In the genomic region with DNA sequence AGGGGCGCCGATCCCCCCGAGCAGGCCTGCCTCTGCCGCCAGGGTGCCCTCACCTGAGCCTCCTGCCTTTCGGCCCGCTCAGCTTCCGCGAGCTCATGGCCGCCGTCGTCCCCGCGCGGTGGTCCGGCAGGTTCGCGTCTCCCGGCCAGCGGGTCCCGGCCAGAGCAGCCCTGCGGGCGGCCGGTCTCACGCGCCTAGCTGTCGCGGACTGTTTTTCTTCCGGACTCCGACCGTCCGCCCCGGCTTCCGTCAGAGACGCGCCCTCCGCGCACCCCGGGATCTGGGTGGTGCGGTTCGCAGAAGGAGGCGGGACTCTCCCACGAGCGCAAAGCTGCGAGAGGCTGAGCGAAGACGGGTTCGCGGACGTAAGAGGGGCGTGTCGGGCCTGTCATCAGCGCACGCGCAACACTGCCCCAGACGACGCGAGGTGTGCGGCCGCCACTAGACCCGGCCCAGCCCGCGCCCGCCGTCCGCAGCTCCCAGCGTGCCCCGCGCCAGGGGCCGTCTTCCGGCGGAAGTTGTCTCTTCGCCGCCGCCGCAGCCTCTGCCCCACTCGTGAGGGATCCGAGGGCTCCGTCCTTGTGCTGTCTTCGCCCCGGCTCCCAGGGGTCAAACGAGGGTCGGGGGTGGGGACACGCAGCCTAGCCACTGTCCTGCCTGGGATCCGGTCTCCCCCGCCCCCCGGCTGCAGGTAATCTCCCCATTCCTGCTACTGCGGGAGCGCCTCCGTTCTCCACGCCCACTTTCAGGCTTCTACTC, we compare ENCODE assay signal across 8 cellular contexts.
DNase-seq lines count a peak whose midpoint lies in the region; ATAC-seq and TF ChIP-seq lines count a peak whose summit lies in the region.

A gene (minus strand): TSS at position 210 of the 759 bp plus-strand sequence. CDS start 113 bp downstream, at position 97.

- ATAC-seq in GM19023 (IDR thresholded peaks at IDR 0.05; ENCODE audit: unreplicated experiment) = peak; percentile 91
- ATAC-seq in HG03280 (IDR thresholded peaks at IDR 0.05; ENCODE audit: unreplicated experiment) = peak; percentile 91
- peak; percentile 94 for ATAC-seq in central memory CD8-positive, alpha-beta T cell (replicated peaks; ENCODE audit: extremely low read depth, poor library complexity, severe bottlenecking)

- peak; percentile 98 for DNase-seq in AG10803 (ENCODE audit: low read depth)
- DNase-seq in NCI-H345 treated with DMSO at 0.1 percent for 48 hours (lab: John Stamatoyannopoulos, UW; ENCODE audit: unreplicated experiment) = peak; percentile 85
- peak; percentile 95 for DNase-seq in activated CD4-positive, CD25-positive, alpha-beta regulatory T cell treated with anti-CD3 and anti-CD28 coated beads, Interleukin-2, amount 50 U/mL, for 16 hours (ENCODE audit: low read depth, low spot score)
- peak; percentile 92 to 97 for DNase-seq in central memory CD8-positive, alpha-beta T cell (ENCODE audit: low spot score in 2 of 2)
- DNase-seq in iris pigment epithelial cell (ENCODE audit: low read depth) = peak; percentile 99
- DNase-seq in stimulated activated CD4-positive, alpha-beta T cell treated with anti-CD3 and anti-CD28 coated beads, Interleukin-12 subunit alpha, Interleukin-12 subunit beta, amount 100 ng/mL, for 4 hours = peak; percentile 95

- no peaks in the 10 kb centered on the region for H3K27me3 Mint-ChIP-seq in central memory CD8-positive, alpha-beta T cell

- no peaks in the 10 kb centered on the region for H3K9me3 Mint-ChIP-seq in central memory CD8-positive, alpha-beta T cell

- no peak for TF ChIP-seq CTCF in AG10803 (conservative IDR thresholded peaks at IDR 0.05; ENCODE audit: low read length)

- H3K4me3 Mint-ChIP-seq in central memory CD8-positive, alpha-beta T cell = peak within 1 kb of the TSS; percentile 87

- H3K4me3 ChIP-seq in AG10803 (ENCODE audit: low read length) = peak within 1 kb of the TSS; percentile 97

- H3K4me1 Mint-ChIP-seq in central memory CD8-positive, alpha-beta T cell = peaks cover 15% of the 10 kb centered on the region

- H3K27ac Mint-ChIP-seq in central memory CD8-positive, alpha-beta T cell (ENCODE audit: low read depth) = peak within 1 kb of the TSS; percentile 88

- H3K36me3 Mint-ChIP-seq in central memory CD8-positive, alpha-beta T cell (ENCODE audit: insufficient read depth) = peaks cover 20% of the 10 kb centered on the region

Comparison
In these comparisons a context has a peak if more than half of its experiments do, and no peak if none do; other contexts are left out.
1. Peak in every context shown above with its lines: DNase-seq, ATAC-seq and H3K4me3 ChIP-seq.